10 cellular contexts compared by ENCODE assay signal in the genomic region with DNA sequence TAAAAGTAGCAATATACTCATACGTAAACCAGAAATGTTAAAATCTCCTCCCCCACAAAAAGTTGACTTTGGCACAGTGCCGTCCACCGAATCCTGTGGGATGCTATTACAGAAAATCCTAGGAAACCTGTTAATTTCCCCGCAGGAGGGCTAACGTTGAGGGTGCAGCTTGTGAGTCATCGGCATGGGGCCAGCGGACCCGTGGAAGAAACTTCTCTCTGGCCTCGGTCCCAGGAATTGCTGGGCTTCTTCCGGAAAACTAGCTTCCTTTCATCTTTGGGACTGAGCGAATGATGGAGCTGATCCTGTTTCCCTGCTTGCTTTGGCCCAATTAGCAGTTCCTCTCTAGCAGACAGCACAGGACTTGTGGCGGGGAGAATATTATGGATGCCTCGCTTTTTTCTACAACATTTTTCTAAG. TPM values are rescaled to one million over a fixed set of nuclear protein-coding genes. Genes with fewer than 3 reads are reported as not detected.
DNase-seq lines count a peak whose midpoint lies in the region; ATAC-seq and TF ChIP-seq lines count a peak whose summit lies in the region.
"Had no signal": no experiment of that assay in that cellular context is flagged by ENCODE, and none has a peak within 500 bp of the region (broad histone marks: within the 10 kb centered on the region; RNA-seq: fewer than 3 reads in every experiment).

No MANE protein-coding gene starts in this region.

- H3K36me3 Mint-ChIP-seq in chondrocyte (ENCODE audit: low read depth): peaks cover 6% of the 10 kb centered on the region
- H3K36me3 Mint-ChIP-seq: natural killer cell treated with Interleukin-12 subunit alpha and Interleukin-12 subunit beta and Interleukin-15 and Interleukin-18, amount 100 ng/mL, for 72 hours had no signal

- H4K8ac ChIP-seq in mesenchymal stem cell (ENCODE audit: low read length): no peak overlapping the region

- no peak overlapping the region for H3K23ac ChIP-seq in mesenchymal stem cell (ENCODE audit: low read length in 2 of 2)

- H2BK15ac ChIP-seq in mesenchymal stem cell (ENCODE audit: low read depth, poor library complexity, severe bottlenecking): no peak overlapping the region

- no peaks in the 10 kb centered on the region for H3K36me3 ChIP-seq in mesenchymal stem cell (ENCODE audit: control insufficient read depth in 1 of 2, insufficient read depth in 2 of 2, low read depth in 1 of 2, low read length in 2 of 2)
- H3K36me3 ChIP-seq in aorta (ENCODE audit: control insufficient read depth in 1 of 2, insufficient read depth in 2 of 2, low read length in 1 of 2): no peaks in the 10 kb centered on the region
- H3K36me3 ChIP-seq: cardiac muscle cell had no signal

- ATAC-seq in aorta (ENCODE audit: low FRiP score) (peak; percentile 64), HG03442 (IDR thresholded peaks at IDR 0.05; ENCODE audit: unreplicated experiment) (no peak), GM18861 (IDR thresholded peaks at IDR 0.05; ENCODE audit: unreplicated experiment) (no peak)

- no peak overlapping the region for H2BK5ac ChIP-seq in mesenchymal stem cell (ENCODE audit: low read depth, low read length, poor library complexity, severe bottlenecking)

- no peak overlapping the region for H3K4me2 ChIP-seq in mesenchymal stem cell (ENCODE audit: low read length, poor library complexity, severe bottlenecking)

- H3K4me1 Mint-ChIP-seq in chondrocyte (ENCODE audit: low read depth): peaks cover 40% of the 10 kb centered on the region

- H4K91ac ChIP-seq in mesenchymal stem cell (ENCODE audit: low read length): no peak overlapping the region

- peaks cover 35% of the 10 kb centered on the region for H3K4me1 ChIP-seq in mesenchymal stem cell (ENCODE audit: control insufficient read depth, insufficient read depth, low read depth, low read length)
- no peaks in the 10 kb centered on the region for H3K4me1 ChIP-seq in aorta (ENCODE audit: control insufficient read depth in 1 of 2, insufficient read depth in 2 of 2, low read length in 2 of 2)

- no peak overlapping the region for H2BK12ac ChIP-seq in mesenchymal stem cell (ENCODE audit: low read length in 2 of 2)

- CTCF ChIA-PET in GM10248 (lab: Yijun Ruan, JAX): no interaction called here

- H3K4me3 ChIP-seq in mesenchymal stem cell (ENCODE audit: insufficient read depth in 1 of 2, low read depth in 1 of 2, low read length in 2 of 2) (peak overlapping the region in 1 of 2 experiments; percentile 45), aorta (ENCODE audit: low read length in 2 of 2) (peak overlapping the region in 1 of 2 donors; percentile 15)
- H3K4me3 ChIP-seq: cardiac muscle cell had no signal

- H3K27me3 ChIP-seq in mesenchymal stem cell (ENCODE audit: control insufficient read depth in 1 of 2, insufficient read depth in 1 of 2, low read length in 2 of 2): no peaks in the 10 kb centered on the region
- H3K27me3 ChIP-seq in aorta (ENCODE audit: control insufficient read depth in 1 of 2, insufficient read depth in 2 of 2, low read length in 1 of 2): no peaks in the 10 kb centered on the region
- H3K27me3 ChIP-seq: cardiac muscle cell had no signal

- 64% methylated on average over 13 of the region's 13 CpGs for WGBS in mesenchymal stem cell
- WGBS in aorta, 2 donors: 5 to 6% methylated on average over 13 of the region's 13 CpGs

- H2BK120ac ChIP-seq in mesenchymal stem cell (ENCODE audit: low read depth, low read length): no peak overlapping the region

- peaks cover 8% of the 10 kb centered on the region for H3K9me3 Mint-ChIP-seq in chondrocyte (ENCODE audit: low read depth)
- H3K9me3 Mint-ChIP-seq: natural killer cell treated with Interleukin-12 subunit alpha and Interleukin-12 subunit beta and Interleukin-15 and Interleukin-18, amount 100 ng/mL, for 72 hours had no signal

- H3K9me3 ChIP-seq in mesenchymal stem cell (ENCODE audit: control insufficient read depth, low read length) (peaks cover 15% of the 10 kb centered on the region), aorta (ENCODE audit: control insufficient read depth, low read length) (peaks cover 1% of the 10 kb centered on the region)

- H3K18ac ChIP-seq in mesenchymal stem cell (ENCODE audit: low read depth in 1 of 2, low read length in 2 of 2): peak overlapping the region in 1 of 2 experiments; percentile 28

- H3K4ac ChIP-seq in mesenchymal stem cell (ENCODE audit: low read depth in 1 of 2, low read length in 2 of 2): no peak overlapping the region

- H3K27me3 Mint-ChIP-seq in chondrocyte (ENCODE audit: low read depth): peaks cover 4% of the 10 kb centered on the region

- intact Hi-C loops in aorta (cut with DNase I): no loop called here

- H3K27ac Mint-ChIP-seq in chondrocyte (ENCODE audit: unreplicated experiment): peak overlapping the region; percentile 85
- H3K27ac Mint-ChIP-seq: natural killer cell treated with Interleukin-12 subunit alpha and Interleukin-12 subunit beta and Interleukin-15 and Interleukin-18, amount 100 ng/mL, for 72 hours had no signal

- peak; percentile 22 for DNase-seq in activated effector memory CD4-positive, alpha-beta T cell treated with anti-CD3 and anti-CD28 coated beads, Interleukin-2, amount 50 U/mL, for 16 hours
- DNase-seq in activated effector memory CD4-positive, alpha-beta T cell treated with Interleukin-2 at 50 U/mL for 16 hours: no peak
- DNase-seq in chondrocyte (ENCODE audit: low spot score) (no peak), mesenchymal stem cell (peak; percentile 79), aorta (peak; percentile 87 to 94), GM10248 (ENCODE audit: extremely low spot score) (no peak)

- no peak overlapping the region for H3K14ac ChIP-seq in mesenchymal stem cell (ENCODE audit: low read length in 2 of 2)

- H3K27ac ChIP-seq in mesenchymal stem cell (ENCODE audit: low read length, poor library complexity, severe bottlenecking) (peak overlapping the region; percentile 51), aorta (ENCODE audit: low read depth in 1 of 2, low read length in 2 of 2) (no peak overlapping the region)
- H3K27ac ChIP-seq: cardiac muscle cell had no signal

- TF ChIP-seq CTCF in chondrocyte (IDR thresholded peaks at IDR 0.05): no peak
- TF ChIP-seq CTCF in GM10248 (IDR thresholded peaks at IDR 0.05; ENCODE audit: control extremely low read depth, extremely low read depth, low read depth, missing control alignments): no peak

- H2AFZ ChIP-seq in mesenchymal stem cell (ENCODE audit: low read depth, low read length): no peak overlapping the region

- H3K4me3 Mint-ChIP-seq in chondrocyte (ENCODE audit: unreplicated experiment): no peak overlapping the region
- H3K4me3 Mint-ChIP-seq: natural killer cell treated with Interleukin-12 subunit alpha and Interleukin-12 subunit beta and Interleukin-15 and Interleukin-18, amount 100 ng/mL, for 72 hours had no signal

- no peaks in the 10 kb centered on the region for H3K79me1 ChIP-seq in mesenchymal stem cell (replicated peaks; ENCODE audit: low read length, poor library complexity, severe bottlenecking)

- no peak overlapping the region for H2AK5ac ChIP-seq in mesenchymal stem cell (ENCODE audit: low read length, severe bottlenecking)

- H3K9ac ChIP-seq in mesenchymal stem cell (ENCODE audit: low read length): peak overlapping the region; percentile 77

- POLR2A ChIA-PET in GM10248 (lab: Yijun Ruan, JAX): no interaction called here

RNA-seq across cellular contexts. Expression of gene CRYGN, which starts 13.4 kb away (rescaled TPM):
- total RNA-seq in chondrocyte (not detected in 3 replicates), aorta (1 to 10 TPM in 1 of 2 donors, under 1 TPM in 1; 0.84 to 1.7 TPM)
- not detected for polyA plus RNA-seq in mesenchymal stem cell (2013, experiment 1 of 2)
- polyA plus RNA-seq in mesenchymal stem cell (2013, experiment 2 of 2): not detected
- polyA plus RNA-seq in aorta: 1 to 10 TPM in 1 of 2 donors, under 1 TPM in 1; 0.56 to 1.4 TPM
- total RNA-seq: natural killer cell treated with Interleukin-12 subunit alpha and Interleukin-12 subunit beta and Interleukin-15 and Interleukin-18, amount 100 ng/mL, for 72 hours had no signal

RNA-seq across cellular contexts. Expression of gene WDR86, which starts 16.7 kb away (rescaled TPM):
- total RNA-seq in chondrocyte: not detected in 3 replicates
- 0.04 TPM for polyA plus RNA-seq in mesenchymal stem cell (2013, experiment 1 of 2)
- polyA plus RNA-seq in mesenchymal stem cell (2013, experiment 2 of 2): 0.05 TPM
- 1 to 10 TPM; 2.8 to 4.4 TPM for total RNA-seq in aorta
- polyA plus RNA-seq in aorta: under 1 TPM in 1 of 2 donors, not detected in 1; 0.18 TPM
- total RNA-seq: natural killer cell treated with Interleukin-12 subunit alpha and Interleukin-12 subunit beta and Interleukin-15 and Interleukin-18, amount 100 ng/mL, for 72 hours had no signal

Comparison
In these comparisons a context has a peak if more than half of its experiments do, and no peak if none do; other contexts are left out.
1. DNase-seq: peak in activated effector memory CD4-positive, alpha-beta T cell treated with anti-CD3 and anti-CD28 coated beads, Interleukin-2, amount 50 U/mL, for 16 hours (single experiment), mesenchymal stem cell (single experiment) and aorta (2 of 2); none in activated effector memory CD4-positive, alpha-beta T cell treated with Interleukin-2 at 50 U/mL for 16 hours (single experiment), chondrocyte (single experiment) and GM10248 (single experiment).